In the genomic region with DNA sequence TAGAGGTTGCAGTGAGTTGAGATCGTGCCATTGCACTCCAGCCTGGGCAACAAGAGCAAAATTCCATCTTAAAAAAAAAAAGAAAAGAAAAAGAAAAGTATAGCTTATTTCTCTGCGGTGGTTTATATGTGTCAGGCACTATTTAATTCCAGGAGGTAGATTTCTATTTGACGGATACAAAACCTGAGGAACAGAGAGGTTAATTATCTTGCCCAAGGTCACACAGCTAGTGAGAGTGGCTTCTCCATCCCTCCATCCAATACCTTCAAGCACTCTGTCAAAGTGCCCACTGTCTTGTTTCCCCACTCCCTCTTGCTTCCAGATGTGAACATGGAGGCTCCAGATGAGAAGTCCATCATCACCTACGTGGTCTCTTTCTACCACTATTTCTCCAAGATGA, we compare ENCODE assay signal across 10 cellular contexts.
"Had no signal": no experiment of that assay in that cellular context is flagged by ENCODE, and none has a peak within 500 bp of the region (broad histone marks: within the 10 kb centered on the region; RNA-seq: fewer than 3 reads in every experiment).

No MANE protein-coding gene starts in this region.

- ATAC-seq: GM23338 had no signal

- FAIRE-seq: H1, H54, HTR-8/SVneo had no signal

- H3K27ac ChIP-seq: KMS-11 had no signal

- H2AFZ ChIP-seq: GM23338 had no signal

- H3K4me3 Mint-ChIP-seq: GM23338, HFFc6 had no signal

- H3K4me3 ChIP-seq: GM23338 had no signal

- DNase-seq: H9, HCEC 1CT, HFFc6, IMR-90, KBM-7 had no signal

- H3K9me3 Mint-ChIP-seq: GM23338, H9, HFFc6 had no signal

- H3K4me2 ChIP-seq: GM23338, KMS-11 had no signal

- H3K4me1 Mint-ChIP-seq: GM23338 had no signal

- H3K27ac Mint-ChIP-seq: GM23338, H9, HFFc6 had no signal

- H3K9ac ChIP-seq: KMS-11 had no signal
